Comparison of ENCODE assay signal across 1 cellular context in the genomic region with DNA sequence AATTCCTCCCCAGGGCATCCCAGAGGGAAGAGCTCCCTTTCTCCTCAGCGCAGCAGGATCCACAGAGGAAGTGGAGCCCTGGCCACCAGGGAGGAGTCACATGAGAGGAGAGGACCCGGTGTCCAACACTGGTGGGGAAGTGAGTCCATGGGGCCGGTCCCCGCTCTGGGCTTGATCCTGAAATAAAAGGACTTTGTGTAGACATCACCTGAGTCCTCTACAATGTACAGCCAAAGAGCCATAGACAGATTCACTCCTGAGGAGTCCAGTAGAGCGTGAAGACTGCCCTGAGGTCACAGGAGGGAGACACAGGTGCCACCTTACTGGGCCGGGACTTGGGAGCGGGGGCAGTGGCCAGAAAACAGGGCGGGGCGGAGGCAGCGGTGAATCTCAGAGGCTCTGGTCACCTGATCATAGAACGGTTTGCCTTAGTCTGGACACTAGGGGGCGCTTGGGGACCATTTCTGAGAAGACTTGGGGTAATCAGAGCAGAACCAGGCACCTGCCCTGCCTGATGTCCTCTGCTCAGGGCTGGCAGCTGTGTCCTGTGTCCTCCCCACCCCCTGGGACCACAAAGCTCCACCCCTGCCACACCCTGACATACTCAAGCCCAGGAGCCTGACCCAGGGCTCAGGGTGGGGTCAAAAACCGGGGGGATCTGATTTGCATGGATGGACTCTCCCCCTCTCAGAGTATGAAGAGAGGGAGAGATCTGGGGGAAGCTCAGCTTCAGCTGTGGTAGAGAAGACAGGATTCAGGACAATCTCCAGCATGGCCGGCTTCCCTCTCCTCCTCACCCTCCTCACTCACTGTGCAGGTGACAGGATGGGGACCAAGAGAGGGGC.
TF ChIP-seq lines count a peak whose summit lies in the region.

No MANE protein-coding gene starts in this region.

TF ChIP-seq in K562, 482 proteins besides CTCF, POLR2A, EP300 and RAD21 (continued from another document and continues in another):
- TF ChIP-seq, protein P1, sequence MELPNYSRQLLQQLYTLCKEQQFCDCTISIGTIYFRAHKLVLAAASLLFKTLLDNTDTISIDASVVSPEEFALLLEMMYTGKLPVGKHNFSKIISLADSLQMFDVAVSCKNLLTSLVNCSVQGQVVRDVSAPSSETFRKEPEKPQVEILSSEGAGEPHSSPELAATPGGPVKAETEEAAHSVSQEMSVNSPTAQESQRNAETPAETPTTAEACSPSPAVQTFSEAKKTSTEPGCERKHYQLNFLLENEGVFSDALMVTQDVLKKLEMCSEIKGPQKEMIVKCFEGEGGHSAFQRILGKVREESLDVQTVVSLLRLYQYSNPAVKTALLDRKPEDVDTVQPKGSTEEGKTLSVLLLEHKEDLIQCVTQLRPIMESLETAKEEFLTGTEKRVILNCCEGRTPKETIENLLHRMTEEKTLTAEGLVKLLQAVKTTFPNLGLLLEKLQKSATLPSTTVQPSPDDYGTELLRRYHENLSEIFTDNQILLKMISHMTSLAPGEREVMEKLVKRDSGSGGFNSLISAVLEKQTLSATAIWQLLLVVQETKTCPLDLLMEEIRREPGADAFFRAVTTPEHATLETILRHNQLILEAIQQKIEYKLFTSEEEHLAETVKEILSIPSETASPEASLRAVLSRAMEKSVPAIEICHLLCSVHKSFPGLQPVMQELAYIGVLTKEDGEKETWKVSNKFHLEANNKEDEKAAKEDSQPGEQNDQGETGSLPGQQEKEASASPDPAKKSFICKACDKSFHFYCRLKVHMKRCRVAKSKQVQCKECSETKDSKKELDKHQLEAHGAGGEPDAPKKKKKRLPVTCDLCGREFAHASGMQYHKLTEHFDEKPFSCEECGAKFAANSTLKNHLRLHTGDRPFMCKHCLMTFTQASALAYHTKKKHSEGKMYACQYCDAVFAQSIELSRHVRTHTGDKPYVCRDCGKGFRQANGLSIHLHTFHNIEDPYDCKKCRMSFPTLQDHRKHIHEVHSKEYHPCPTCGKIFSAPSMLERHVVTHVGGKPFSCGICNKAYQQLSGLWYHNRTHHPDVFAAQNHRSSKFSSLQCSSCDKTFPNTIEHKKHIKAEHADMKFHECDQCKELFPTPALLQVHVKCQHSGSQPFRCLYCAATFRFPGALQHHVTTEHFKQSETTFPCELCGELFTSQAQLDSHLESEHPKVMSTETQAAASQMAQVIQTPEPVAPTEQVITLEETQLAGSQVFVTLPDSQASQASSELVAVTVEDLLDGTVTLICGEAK (IDR thresholded peaks at IDR 0.05), result no peak
- TF ChIP-seq, protein P1 (CRISPR knock-in tag; IDR thresholded peaks at IDR 0.05), result no peak
- TF ChIP-seq ZBTB17 (CRISPR knock-in tag; IDR thresholded peaks at IDR 0.05), result 0 out of 2 replicates have a peak, but pooled peaks have one; percentile 59
- no peak for TF ChIP-seq NR2C1 (IDR thresholded peaks at IDR 0.05)
- no peak for TF ChIP-seq NR2C1 (tag; IDR thresholded peaks at IDR 0.05)
- peak; percentile 20; the same call in 1 of the 2 replicates for TF ChIP-seq ZNF12 (CRISPR knock-in tag; IDR thresholded peaks at IDR 0.05)
- peak; percentile 68; the same call in 1 of the 2 replicates for TF ChIP-seq ZNF57 (CRISPR knock-in tag; IDR thresholded peaks at IDR 0.05)
- TF ChIP-seq, protein P2, sequence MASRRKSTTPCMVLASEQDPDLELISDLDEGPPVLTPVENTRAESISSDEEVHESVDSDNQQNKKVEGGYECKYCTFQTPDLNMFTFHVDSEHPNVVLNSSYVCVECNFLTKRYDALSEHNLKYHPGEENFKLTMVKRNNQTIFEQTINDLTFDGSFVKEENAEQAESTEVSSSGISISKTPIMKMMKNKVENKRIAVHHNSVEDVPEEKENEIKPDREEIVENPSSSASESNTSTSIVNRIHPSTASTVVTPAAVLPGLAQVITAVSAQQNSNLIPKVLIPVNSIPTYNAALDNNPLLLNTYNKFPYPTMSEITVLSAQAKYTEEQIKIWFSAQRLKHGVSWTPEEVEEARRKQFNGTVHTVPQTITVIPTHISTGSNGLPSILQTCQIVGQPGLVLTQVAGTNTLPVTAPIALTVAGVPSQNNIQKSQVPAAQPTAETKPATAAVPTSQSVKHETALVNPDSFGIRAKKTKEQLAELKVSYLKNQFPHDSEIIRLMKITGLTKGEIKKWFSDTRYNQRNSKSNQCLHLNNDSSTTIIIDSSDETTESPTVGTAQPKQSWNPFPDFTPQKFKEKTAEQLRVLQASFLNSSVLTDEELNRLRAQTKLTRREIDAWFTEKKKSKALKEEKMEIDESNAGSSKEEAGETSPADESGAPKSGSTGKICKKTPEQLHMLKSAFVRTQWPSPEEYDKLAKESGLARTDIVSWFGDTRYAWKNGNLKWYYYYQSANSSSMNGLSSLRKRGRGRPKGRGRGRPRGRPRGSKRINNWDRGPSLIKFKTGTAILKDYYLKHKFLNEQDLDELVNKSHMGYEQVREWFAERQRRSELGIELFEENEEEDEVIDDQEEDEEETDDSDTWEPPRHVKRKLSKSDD (conservative IDR thresholded peaks at IDR 0.05; ENCODE audit: low read length), result 0 out of 2 replicates have a peak, but pooled peaks have one; percentile 66
- no peak for TF ChIP-seq ZNF707 (CRISPR knock-in tag; conservative IDR thresholded peaks at IDR 0.05)
- peak in 1 of 2 experiments; percentile 63; a peak in 1 of 3 replicates for TF ChIP-seq CBX3 (IDR thresholded peaks at IDR 0.05; ENCODE audit: borderline replicate concordance in 1 of 2, low read length in 2 of 2)
- TF ChIP-seq, protein P3, sequence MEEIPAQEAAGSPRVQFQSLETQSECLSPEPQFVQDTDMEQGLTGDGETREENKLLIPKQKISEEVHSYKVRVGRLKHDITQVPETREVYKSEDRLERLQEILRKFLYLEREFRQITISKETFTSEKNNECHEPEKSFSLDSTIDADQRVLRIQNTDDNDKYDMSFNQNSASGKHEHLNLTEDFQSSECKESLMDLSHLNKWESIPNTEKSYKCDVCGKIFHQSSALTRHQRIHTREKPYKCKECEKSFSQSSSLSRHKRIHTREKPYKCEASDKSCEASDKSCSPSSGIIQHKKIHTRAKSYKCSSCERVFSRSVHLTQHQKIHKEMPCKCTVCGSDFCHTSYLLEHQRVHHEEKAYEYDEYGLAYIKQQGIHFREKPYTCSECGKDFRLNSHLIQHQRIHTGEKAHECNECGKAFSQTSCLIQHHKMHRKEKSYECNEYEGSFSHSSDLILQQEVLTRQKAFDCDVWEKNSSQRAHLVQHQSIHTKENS (CRISPR knock-in tag; IDR thresholded peaks at IDR 0.05), result no peak
- no peak for TF ChIP-seq PCBP1 (IDR thresholded peaks at IDR 0.05; ENCODE audit: low read depth, low read length, poor library complexity, severe bottlenecking)
- no peak for TF ChIP-seq SRF (CRISPR knock-in tag; IDR thresholded peaks at IDR 0.05)
- TF ChIP-seq KDM2B (CRISPR knock-in tag; IDR thresholded peaks at IDR 0.05), result 0 out of 2 replicates have a peak, but pooled peaks have one; percentile 81
- no peak for TF ChIP-seq BRD9 (IDR thresholded peaks at IDR 0.05; ENCODE audit: low read depth, partially characterized antibody)
- TF ChIP-seq E4F1 (CRISPR knock-in tag; IDR thresholded peaks at IDR 0.05; ENCODE audit: borderline replicate concordance), result no peak
- TF ChIP-seq, protein P4, sequence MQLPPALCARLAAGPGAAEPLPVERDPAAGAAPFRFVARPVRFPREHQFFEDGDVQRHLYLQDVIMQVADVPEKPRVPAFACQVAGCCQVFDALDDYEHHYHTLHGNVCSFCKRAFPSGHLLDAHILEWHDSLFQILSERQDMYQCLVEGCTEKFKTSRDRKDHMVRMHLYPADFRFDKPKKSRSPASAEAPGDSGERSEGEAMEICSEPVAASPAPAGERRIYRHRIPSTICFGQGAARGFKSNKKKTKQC (CRISPR knock-in tag; IDR thresholded peaks at IDR 0.05), result peak; percentile 72; the same call in 1 of the 2 replicates
- TF ChIP-seq, protein P5, sequence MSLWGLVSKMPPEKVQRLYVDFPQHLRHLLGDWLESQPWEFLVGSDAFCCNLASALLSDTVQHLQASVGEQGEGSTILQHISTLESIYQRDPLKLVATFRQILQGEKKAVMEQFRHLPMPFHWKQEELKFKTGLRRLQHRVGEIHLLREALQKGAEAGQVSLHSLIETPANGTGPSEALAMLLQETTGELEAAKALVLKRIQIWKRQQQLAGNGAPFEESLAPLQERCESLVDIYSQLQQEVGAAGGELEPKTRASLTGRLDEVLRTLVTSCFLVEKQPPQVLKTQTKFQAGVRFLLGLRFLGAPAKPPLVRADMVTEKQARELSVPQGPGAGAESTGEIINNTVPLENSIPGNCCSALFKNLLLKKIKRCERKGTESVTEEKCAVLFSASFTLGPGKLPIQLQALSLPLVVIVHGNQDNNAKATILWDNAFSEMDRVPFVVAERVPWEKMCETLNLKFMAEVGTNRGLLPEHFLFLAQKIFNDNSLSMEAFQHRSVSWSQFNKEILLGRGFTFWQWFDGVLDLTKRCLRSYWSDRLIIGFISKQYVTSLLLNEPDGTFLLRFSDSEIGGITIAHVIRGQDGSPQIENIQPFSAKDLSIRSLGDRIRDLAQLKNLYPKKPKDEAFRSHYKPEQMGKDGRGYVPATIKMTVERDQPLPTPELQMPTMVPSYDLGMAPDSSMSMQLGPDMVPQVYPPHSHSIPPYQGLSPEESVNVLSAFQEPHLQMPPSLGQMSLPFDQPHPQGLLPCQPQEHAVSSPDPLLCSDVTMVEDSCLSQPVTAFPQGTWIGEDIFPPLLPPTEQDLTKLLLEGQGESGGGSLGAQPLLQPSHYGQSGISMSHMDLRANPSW (CRISPR knock-in tag; IDR thresholded peaks at IDR 0.05), result peak; percentile 95
- TF ChIP-seq SMAD3 (CRISPR knock-in tag; conservative IDR thresholded peaks at IDR 0.05), result peak; percentile 31; the same call in 1 of the 2 replicates
- TF ChIP-seq, protein P6, sequence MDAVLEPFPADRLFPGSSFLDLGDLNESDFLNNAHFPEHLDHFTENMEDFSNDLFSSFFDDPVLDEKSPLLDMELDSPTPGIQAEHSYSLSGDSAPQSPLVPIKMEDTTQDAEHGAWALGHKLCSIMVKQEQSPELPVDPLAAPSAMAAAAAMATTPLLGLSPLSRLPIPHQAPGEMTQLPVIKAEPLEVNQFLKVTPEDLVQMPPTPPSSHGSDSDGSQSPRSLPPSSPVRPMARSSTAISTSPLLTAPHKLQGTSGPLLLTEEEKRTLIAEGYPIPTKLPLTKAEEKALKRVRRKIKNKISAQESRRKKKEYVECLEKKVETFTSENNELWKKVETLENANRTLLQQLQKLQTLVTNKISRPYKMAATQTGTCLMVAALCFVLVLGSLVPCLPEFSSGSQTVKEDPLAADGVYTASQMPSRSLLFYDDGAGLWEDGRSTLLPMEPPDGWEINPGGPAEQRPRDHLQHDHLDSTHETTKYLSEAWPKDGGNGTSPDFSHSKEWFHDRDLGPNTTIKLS (IDR thresholded peaks at IDR 0.05; ENCODE audit: borderline replicate concordance, low read depth), result 0 out of 2 replicates have a peak, but pooled peaks have one; percentile 33
- TF ChIP-seq, protein P7, sequence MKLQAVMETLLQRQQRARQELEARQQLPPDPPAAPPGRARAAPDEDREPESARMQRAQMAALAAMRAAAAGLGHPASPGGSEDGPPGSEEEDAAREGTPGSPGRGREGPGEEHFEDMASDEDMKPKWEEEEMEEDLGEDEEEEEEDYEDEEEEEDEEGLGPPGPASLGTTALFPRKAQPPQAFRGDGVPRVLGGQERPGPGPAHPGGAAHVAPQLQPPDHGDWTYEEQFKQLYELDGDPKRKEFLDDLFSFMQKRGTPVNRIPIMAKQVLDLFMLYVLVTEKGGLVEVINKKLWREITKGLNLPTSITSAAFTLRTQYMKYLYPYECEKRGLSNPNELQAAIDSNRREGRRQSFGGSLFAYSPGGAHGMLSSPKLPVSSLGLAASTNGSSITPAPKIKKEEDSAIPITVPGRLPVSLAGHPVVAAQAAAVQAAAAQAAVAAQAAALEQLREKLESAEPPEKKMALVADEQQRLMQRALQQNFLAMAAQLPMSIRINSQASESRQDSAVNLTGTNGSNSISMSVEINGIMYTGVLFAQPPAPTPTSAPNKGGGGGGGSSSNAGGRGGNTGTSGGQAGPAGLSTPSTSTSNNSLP (IDR thresholded peaks at IDR 0.05; ENCODE audit: borderline replicate concordance, low read depth, low read length), result peak; percentile 80; the same call in 1 of the 2 replicates
- no peak for TF ChIP-seq FOXA1 (IDR thresholded peaks at IDR 0.05; ENCODE audit: borderline replicate concordance)
- no peak for TF ChIP-seq PTRF (tag; IDR thresholded peaks at IDR 0.05)
- TF ChIP-seq ZNF197 (CRISPR knock-in tag; IDR thresholded peaks at IDR 0.05; ENCODE audit: low read depth), result no peak
